8 cellular contexts compared by ENCODE assay signal in genomic region chr19:4343845-4344713, GRCh38. TPM values are rescaled to one million over a fixed set of nuclear protein-coding genes. Genes with fewer than 3 reads are reported as not detected.
DNase-seq lines count a peak whose midpoint lies in the region; ATAC-seq and TF ChIP-seq lines count a peak whose summit lies in the region.

No MANE protein-coding gene starts in this region.

- no TSS peak for BruUV-seq in Panc1 (replicated peaks; lab: Mats Ljungman, UMichigan)

- TF ChIP-seq POLR2A in esophagus muscularis mucosa (IDR thresholded peaks at IDR 0.05; ENCODE audit: low read depth) = no peak
- no peak for TF ChIP-seq POLR2A in prostate gland (IDR thresholded peaks at IDR 0.05)

- peaks cover 4% of the 10 kb centered on the region for H3K4me1 ChIP-seq in Panc1 (ENCODE audit: control insufficient read depth, insufficient read depth, low read length)
- H3K4me1 ChIP-seq in esophagus muscularis mucosa = peaks cover 12 to 26% (median 15%) of the 10 kb centered on the region in 4 donors
- peaks cover 5% of the 10 kb centered on the region for H3K4me1 ChIP-seq in prostate gland (replicated peaks)

- H3K27ac ChIP-seq in Panc1 (ENCODE audit: low read length) (0 out of 2 replicates have a peak overlapping the region, but pooled peaks have one; percentile 29), esophagus muscularis mucosa (replicated peaks in 1 of 4) (peak overlapping the region; percentile 95 to 97 (median 96)), prostate gland (peak overlapping the region in 1 of 2 donors; percentile 93)

- no peak for TF ChIP-seq EP300 in esophagus muscularis mucosa (IDR thresholded peaks at IDR 0.05)

- TF ChIP-seq CTCF in GM06990 (IDR thresholded peaks at IDR 0.05; ENCODE audit: insufficient read depth, low read length, poor library complexity, severe bottlenecking) (no peak), Panc1 (IDR thresholded peaks at IDR 0.05) (no peak), esophagus muscularis mucosa (IDR thresholded peaks at IDR 0.05) (no peak), prostate gland (IDR thresholded peaks at IDR 0.05) (no peak)

- POLR2A ChIA-PET in Panc1 (lab: Charles Lee) = no interaction called here

- in situ Hi-C loops in Panc1 (cut with HindIII; ENCODE audit: low pct_unique_long_range_greater_than_20kb, low sequenced_read_pairs) = no loop called here

- no peaks in the 10 kb centered on the region for H3K27me3 ChIP-seq in GM06990 (replicated peaks; ENCODE audit: control insufficient read depth, insufficient read depth, low read length)
- H3K27me3 ChIP-seq in Panc1 (ENCODE audit: control insufficient read depth, insufficient read depth, low read length) = no peaks in the 10 kb centered on the region
- no peaks in the 10 kb centered on the region for H3K27me3 ChIP-seq in esophagus muscularis mucosa
- H3K27me3 ChIP-seq in prostate gland (replicated peaks; ENCODE audit: insufficient read depth) = no peaks in the 10 kb centered on the region

- H3K4me3 ChIP-seq in GM06990 (replicated peaks; ENCODE audit: low read depth, low read length) (peak overlapping the region; percentile 74), Panc1 (ENCODE audit: low read depth in 2 of 2, low read length in 2 of 2) (peak overlapping the region; percentile 61 to 66), esophagus muscularis mucosa (peak overlapping the region; percentile 81 to 99 (median 85)), prostate gland (peak overlapping the region; percentile 65 to 97)

- CTCF ChIA-PET in Panc1 (lab: Charles Lee) = interaction anchor here (2.1 kb wide), 1 partner anchor 77 kb away, joined by 11 read pairs; no protein-coding TSS in a partner anchor

- ATAC-seq in Panc1 (no peak; the same call in 1 of the 2 replicates), GM18498 (IDR thresholded peaks at IDR 0.05; ENCODE audit: unreplicated experiment) (no peak)

- WGBS in esophagus muscularis mucosa = 51% methylated on average over 18 of the region's 45 CpGs
- WGBS in prostate gland = 34% methylated on average over 31 of the region's 45 CpGs

- DNase-seq in GM06990 (ENCODE audit: extremely low read depth, insufficient read length) (no peak), Panc1 (ENCODE audit: low read depth, low spot score) (no peak), esophagus muscularis mucosa (ENCODE audit: extremely low spot score) (no peak), prostate gland (ENCODE audit: low spot score) (no peak), NCI-H2196 (lab: John Stamatoyannopoulos, UW; ENCODE audit: unreplicated experiment) (no peak), NCI-H748 treated with DMSO at 0.1 percent for 48 hours (lab: John Stamatoyannopoulos, UW) (no peak)
- no peak for DNase-seq in NK-92 treated with Interleukin-12 subunit alpha and Interleukin-12 subunit beta, amount 100 ng/mL, for 24 hours (lab: John Stamatoyannopoulos, UW)

- H3K36me3 ChIP-seq in GM06990 (ENCODE audit: control insufficient read depth, insufficient read depth, low read length) (no peaks in the 10 kb centered on the region; the same call in none of the 2 replicates), Panc1 (ENCODE audit: control insufficient read depth, insufficient read depth, low read length) (no peaks in the 10 kb centered on the region; the same call in 1 of the 2 replicates), esophagus muscularis mucosa (peaks cover 0 to 26% (median 16%) of the 10 kb centered on the region in 4 donors), prostate gland (no peaks in the 10 kb centered on the region)

- H3K9me3 ChIP-seq in Panc1 (ENCODE audit: control insufficient read depth, insufficient read depth, low read depth, low read length) = no peaks in the 10 kb centered on the region
- no peaks in the 10 kb centered on the region for H3K9me3 ChIP-seq in esophagus muscularis mucosa
- no peaks in the 10 kb centered on the region for H3K9me3 ChIP-seq in prostate gland

- intact Hi-C loops in Panc1 (cut with micrococcal nuclease; ENCODE audit: unreplicated experiment) (no loop called here), esophagus muscularis mucosa (cut with DNase I) (loop anchor here (2.0 kb wide), 1 partner anchor 55 kb away; no protein-coding TSS in a partner anchor), prostate gland (cut with DNase I) (loop anchor here (5.0 kb wide), 1 partner anchor 58 kb away; the partner anchor contains the start of genes CHAF1A and SH3GL1)

RNA-seq across cellular contexts. Expression of gene MPND, which starts 0.7 kb away (rescaled TPM):
- total RNA-seq in Panc1 (2021; ENCODE audit: unreplicated experiment) (22.9 TPM), esophagus muscularis mucosa (1 to 10 TPM; 5.3 to 9.2 (median 7.6) TPM), prostate gland (10 to 100 TPM; 12.5 to 18.2 TPM)
- 44.9 TPM for polyA plus RNA-seq in Panc1 (2012; ENCODE audit: insufficient read length)

RNA-seq across cellular contexts. Expression of gene STAP2, which starts 5.5 kb away (rescaled TPM):
- total RNA-seq in Panc1 (2021; ENCODE audit: unreplicated experiment) (10.0 TPM), esophagus muscularis mucosa (1 to 10 TPM in 2 of 4 donors, under 1 TPM in 1, not detected in 1; 0.52 to 3.3 (median 1.7) TPM), prostate gland (100 to 1,000 TPM in 1 of 2 donors, 10 to 100 TPM in 1; 47.9 to 107 TPM)
- polyA plus RNA-seq in Panc1 (2012; ENCODE audit: insufficient read length) = 21.6 TPM

RNA-seq across cellular contexts. Expression of gene FSD1, which starts 39.7 kb away (rescaled TPM):
- total RNA-seq in Panc1 (2021; ENCODE audit: unreplicated experiment) (12.1 TPM), esophagus muscularis mucosa (under 1 TPM in 2 of 4 donors, not detected in 2; 0.29 to 0.50 TPM), prostate gland (1 to 10 TPM in 1 of 2 donors, not detected in 1; 6.4 TPM)
- 31.9 TPM for polyA plus RNA-seq in Panc1 (2012; ENCODE audit: insufficient read length)

RNA-seq across cellular contexts. Expression of gene TMIGD2, which starts 41.9 kb away (rescaled TPM):
- total RNA-seq in Panc1 (2021; ENCODE audit: unreplicated experiment) (not detected), esophagus muscularis mucosa (not detected), prostate gland (not detected)
- polyA plus RNA-seq in Panc1 (2012; ENCODE audit: insufficient read length) = 0.47 TPM

RNA-seq across cellular contexts. Expression of gene SH3GL1, which starts 56.3 kb away (rescaled TPM):
- total RNA-seq in Panc1 (2021; ENCODE audit: unreplicated experiment) (57.1 TPM), esophagus muscularis mucosa (10 to 100 TPM; 49.4 to 77.2 (median 59.5) TPM), prostate gland (10 to 100 TPM; 35.4 to 54.7 TPM)
- 72.4 TPM for polyA plus RNA-seq in Panc1 (2012; ENCODE audit: insufficient read length)
